ENCODE assay signal across 14 cellular contexts in genomic region chr1:203028784-203029553, GRCh38. TPM values are rescaled to one million over a fixed set of nuclear protein-coding genes. Genes with fewer than 3 reads are reported as not detected.
A peak's percentile ranks its signal among the peaks of the same experiment; 100 is the strongest.
DNase-seq lines count a peak whose midpoint lies in the region; ATAC-seq and TF ChIP-seq lines count a peak whose summit lies in the region.
"Had no signal": no experiment of that assay in that cellular context is flagged by ENCODE, and none has a peak within 500 bp of the region (broad histone marks: within the 10 kb centered on the region; RNA-seq: fewer than 3 reads in every experiment).

No MANE protein-coding gene starts in this region.

- no peaks in the 10 kb centered on the region for H3K27me3 ChIP-seq in Peyer's patch
- peaks cover 0 to 8% (median 0%) of the 10 kb centered on the region in 9 donors for H3K27me3 ChIP-seq in heart left ventricle
- peaks cover 5% of the 10 kb centered on the region for H3K27me3 ChIP-seq in skeletal muscle satellite cell (ENCODE audit: control insufficient read depth, insufficient read depth, low read length)
- H3K27me3 ChIP-seq in CD4-positive, alpha-beta memory T cell (ENCODE audit: insufficient read depth, low read length) = no peaks in the 10 kb centered on the region
- no peaks in the 10 kb centered on the region for H3K27me3 ChIP-seq in PC-3 (ENCODE audit: low read length)

- peaks cover 0 to 12% (median 8%) of the 10 kb centered on the region in 4 donors for H3K4me1 ChIP-seq in Peyer's patch
- peaks cover 0 to 46% (median 19%) of the 10 kb centered on the region in 12 donors for H3K4me1 ChIP-seq in heart left ventricle
- H3K4me1 ChIP-seq in skeletal muscle satellite cell (ENCODE audit: control insufficient read depth, insufficient read depth, low read length) = peaks cover 19% of the 10 kb centered on the region
- H3K4me1 ChIP-seq in CD4-positive, alpha-beta memory T cell (ENCODE audit: insufficient read depth, low read length) = peaks cover 13% of the 10 kb centered on the region
- no peaks in the 10 kb centered on the region; the same call in 1 of the 2 replicates for H3K4me1 ChIP-seq in PC-3 (ENCODE audit: insufficient read depth, low read length)

- H3K27me3 Mint-ChIP-seq in CD4-positive, alpha-beta memory T cell = peaks cover 0 to 2% of the 10 kb centered on the region in 2 donors
- H3K27me3 Mint-ChIP-seq: activated naive CD4-positive, alpha-beta T cell treated with anti-CD3 and anti-CD28 coated beads, Interleukin-2, amount 50 U/mL, for 24 hours had no signal

- H3K9me3 ChIP-seq in Peyer's patch (no peaks in the 10 kb centered on the region), heart left ventricle (no peaks in the 10 kb centered on the region), skeletal muscle satellite cell (replicated peaks; ENCODE audit: low read length) (no peaks in the 10 kb centered on the region), PC-3 (ENCODE audit: low read length) (no peaks in the 10 kb centered on the region)
- H3K9me3 ChIP-seq in CD4-positive, alpha-beta memory T cell (ENCODE audit: control insufficient read depth in 1 of 2, low read length in 2 of 2) = no peaks in the 10 kb centered on the region
- H3K9me3 ChIP-seq: Caco-2 had no signal

- no peak for TF ChIP-seq CTCF in GM20000 (IDR thresholded peaks at IDR 0.05; ENCODE audit: extremely low read depth, missing control alignments)
- no peak for TF ChIP-seq CTCF in Peyer's patch (IDR thresholded peaks at IDR 0.05)
- no peak for TF ChIP-seq CTCF in heart left ventricle (IDR thresholded peaks at IDR 0.05)
- TF ChIP-seq CTCF in PC-3 (conservative IDR thresholded peaks at IDR 0.05; ENCODE audit: low read depth, low read length) = no peak

- H3K4me2 ChIP-seq in skeletal muscle satellite cell (ENCODE audit: low read length) (peak overlapping the region; percentile 98), PC-3 (ENCODE audit: low read length) (no peak overlapping the region)
- H3K4me2 ChIP-seq: PC-9 had no signal

- CTCF ChIA-PET in CD4-positive, alpha-beta memory T cell (lab: Charles Lee; ENCODE audit: partially characterized antibody) = interaction anchor here (2.2 kb wide), 1 partner anchor 11 kb away, joined by 13 read pairs; no protein-coding TSS in a partner anchor
- CTCF ChIA-PET in PC-3 (lab: Charles Lee) = no interaction called here

- ATAC-seq in heart left ventricle = peak; percentile 60 to 83 (median 70)
- ATAC-seq in PC-3 = no peak

- no peak overlapping the region for H3K27ac Mint-ChIP-seq in CD4-positive, alpha-beta memory T cell
- H3K27ac Mint-ChIP-seq: activated naive CD4-positive, alpha-beta T cell treated with anti-CD3 and anti-CD28 coated beads, Interleukin-2, amount 50 U/mL, for 24 hours; mesothelial cell of epicardium had no signal

- H3K4me3 Mint-ChIP-seq in CD4-positive, alpha-beta memory T cell = no peak overlapping the region
- H3K4me3 Mint-ChIP-seq: activated naive CD4-positive, alpha-beta T cell treated with anti-CD3 and anti-CD28 coated beads, Interleukin-2, amount 50 U/mL, for 24 hours had no signal

- H3K36me3 ChIP-seq in Peyer's patch (peaks cover 0 to 7% (median 0%) of the 10 kb centered on the region in 3 donors), heart left ventricle (peaks cover 0 to 12% (median 8%) of the 10 kb centered on the region in 9 donors), skeletal muscle satellite cell (ENCODE audit: insufficient read depth, low read length) (peaks cover 6% of the 10 kb centered on the region), PC-3 (ENCODE audit: low read depth, low read length) (peaks cover 8% of the 10 kb centered on the region)
- peaks cover 2% of the 10 kb centered on the region for H3K36me3 ChIP-seq in CD4-positive, alpha-beta memory T cell (ENCODE audit: insufficient read depth, low read length)

- no peak overlapping the region for H2AFZ ChIP-seq in PC-3 (ENCODE audit: low read length)
- H2AFZ ChIP-seq: PC-9 had no signal

- H3K9me2 ChIP-seq in PC-3 (replicated peaks; ENCODE audit: low read length) = no peaks in the 10 kb centered on the region

- no TSS peak for BruUV-seq in PC-3 (replicated peaks; lab: Mats Ljungman, UMichigan)

- H3K4me1 Mint-ChIP-seq in CD4-positive, alpha-beta memory T cell = peaks cover 4 to 16% (median 11%) of the 10 kb centered on the region in 4 donors

- no peaks in the 10 kb centered on the region for H3K79me2 ChIP-seq in PC-3 (ENCODE audit: low read length)

- peak; percentile 6 for DNase-seq in GM20000 (ENCODE audit: low spot score)
- peak in 2 of 3 donors; percentile 39 to 40 for DNase-seq in Peyer's patch
- peak in 3 of 5 donors; percentile 53 to 67 (median 65) for DNase-seq in heart left ventricle
- no peak for DNase-seq in HK-2 (ENCODE audit: unreplicated experiment)
- no peak for DNase-seq in CD4-positive, alpha-beta memory T cell
- no peak for DNase-seq in PC-3
- DNase-seq: activated CD4-positive, alpha-beta T cell treated with anti-CD3 and anti-CD28 coated beads, Interleukin-2, amount 50 U/mL, for 48 hours; Caco-2; PC-9; T-helper 2 cell had no signal

- intact Hi-C loops in heart left ventricle (cut with DNase I) = no loop called here
- intact Hi-C loops in CD4-positive, alpha-beta memory T cell (cut with micrococcal nuclease) = loop anchor here (5.0 kb wide), 1 partner anchor 62 kb away; the partner anchor contains the start of gene CYB5R1
- intact Hi-C loops in PC-3 (cut with micrococcal nuclease) = no loop called here

- H3K36me3 Mint-ChIP-seq in CD4-positive, alpha-beta memory T cell = peaks cover 0 to 9% of the 10 kb centered on the region in 2 donors
- H3K36me3 Mint-ChIP-seq: mesothelial cell of epicardium had no signal

- POLR2A ChIA-PET in CD4-positive, alpha-beta memory T cell (lab: Charles Lee; ENCODE audit: partially characterized antibody) = interaction anchor here (1.4 kb wide), 1 partner anchor 8 kb away, joined by 3 read pairs; no protein-coding TSS in a partner anchor
- POLR2A ChIA-PET in PC-3 (lab: Charles Lee; ENCODE audit: unreplicated experiment) = no interaction called here

- no peak overlapping the region for H3K9ac ChIP-seq in skeletal muscle satellite cell (ENCODE audit: low read depth, low read length)
- H3K9ac ChIP-seq in PC-3 (ENCODE audit: low read length) = no peak overlapping the region

- TF ChIP-seq POLR2A in Peyer's patch (IDR thresholded peaks at IDR 0.05) (no peak), heart left ventricle (IDR thresholded peaks at IDR 0.05) (no peak)

- peaks cover 0 to 2% (median 0%) of the 10 kb centered on the region in 8 donors for H3K9me3 Mint-ChIP-seq in CD4-positive, alpha-beta memory T cell
- H3K9me3 Mint-ChIP-seq: mesothelial cell of epicardium had no signal

- WGBS in heart left ventricle, 4 donors = 39 to 52% (median 41%) methylated on average over 12 to 13 of the region's 13 CpGs

- peaks cover 7% of the 10 kb centered on the region for H3F3A ChIP-seq in PC-3 (ENCODE audit: low read length, unreplicated experiment)

- H3K27ac ChIP-seq in Peyer's patch (no peak overlapping the region), heart left ventricle (peak overlapping the region; percentile 21 to 91 (median 73)), PC-3 (ENCODE audit: low read length) (no peak overlapping the region)
- H3K27ac ChIP-seq in CD4-positive, alpha-beta memory T cell (ENCODE audit: low read depth, low read length) = no peak overlapping the region
- H3K27ac ChIP-seq: PC-9 had no signal

- no peaks in the 10 kb centered on the region for H4K20me1 ChIP-seq in PC-3 (ENCODE audit: low read length)

- H3K4me3 ChIP-seq in Peyer's patch (no peak overlapping the region), heart left ventricle (peak overlapping the region in 1 of 12 donors; percentile 83), skeletal muscle satellite cell (ENCODE audit: low read length) (peak overlapping the region; percentile 41), PC-3 (ENCODE audit: low read length) (no peak overlapping the region)
- H3K4me3 ChIP-seq in CD4-positive, alpha-beta memory T cell (ENCODE audit: low read length in 2 of 2) = no peak overlapping the region
- H3K4me3 ChIP-seq: PC-9 had no signal

RNA-seq across cellular contexts. Expression of gene PPFIA4, which starts 2.7 kb away (rescaled TPM):
- total RNA-seq in Peyer's patch = 1 to 10 TPM in 2 of 4 donors, under 1 TPM in 1, not detected in 1; 0.54 to 1.8 (median 1.7) TPM
- 10 to 100 TPM; 15.4 to 50.3 (median 36.9) TPM for total RNA-seq in heart left ventricle
- 10 to 100 TPM; 11.2 to 35.5 TPM for polyA plus RNA-seq in heart left ventricle
- total RNA-seq in skeletal muscle satellite cell (2012; rRNA removed) = 4.8 and 14.6 TPM in 2 replicates
- 1 to 10 TPM; 1.4 to 1.5 TPM for total RNA-seq in CD4-positive, alpha-beta memory T cell
- not detected for polyA plus RNA-seq in CD4-positive, alpha-beta memory T cell
- 3.4 and 12.1 TPM in 2 replicates for total RNA-seq in PC-3 (2014; rRNA removed)

RNA-seq across cellular contexts. Expression of gene TMEM183A, which starts 21.8 kb away (rescaled TPM):
- total RNA-seq in Peyer's patch (10 to 100 TPM; 65.4 to 91.6 (median 80.4) TPM), heart left ventricle (10 to 100 TPM; 20.0 to 34.8 (median 29.9) TPM), PC-3 (2014; rRNA removed) (119 and 122 TPM in 2 replicates)
- polyA plus RNA-seq in heart left ventricle = 10 to 100 TPM in 1 of 2 donors, 1 to 10 TPM in 1; 9.5 to 45.7 TPM
- 73.6 and 92.0 TPM in 2 replicates for total RNA-seq in skeletal muscle satellite cell (2012; rRNA removed)
- total RNA-seq in CD4-positive, alpha-beta memory T cell = 10 to 100 TPM; 69.3 to 70.3 TPM
- polyA plus RNA-seq in CD4-positive, alpha-beta memory T cell = 10 to 100 TPM; 53.9 to 71.2 TPM

RNA-seq across cellular contexts. Expression of gene MYOG, which starts 56.8 kb away (rescaled TPM):
- not detected for total RNA-seq in Peyer's patch
- total RNA-seq in heart left ventricle = not detected
- polyA plus RNA-seq in heart left ventricle = not detected
- 0.76 and 31.2 TPM in 2 replicates for total RNA-seq in skeletal muscle satellite cell (2012; rRNA removed)
- not detected for total RNA-seq in CD4-positive, alpha-beta memory T cell
- polyA plus RNA-seq in CD4-positive, alpha-beta memory T cell = not detected
- not detected in 2 replicates for total RNA-seq in PC-3 (2014; rRNA removed)
- total RNA-seq: Caco-2, dermis microvascular lymphatic vessel endothelial cell, mesothelial cell of epicardium, PC-9 had no signal

Comparison
In these comparisons a context has a peak if more than half of its experiments do, and no peak if none do; other contexts are left out.
1. DNase-seq: peak in GM20000 (single experiment), Peyer's patch (2 of 3) and heart left ventricle (3 of 5); none in HK-2 (single experiment), CD4-positive, alpha-beta memory T cell (0 of 5) and PC-3 (single experiment).
2. H3K27ac ChIP-seq: peak in heart left ventricle (12 of 12); none in Peyer's patch (0 of 4), CD4-positive, alpha-beta memory T cell (single experiment) and PC-3 (single experiment).